In genomic region chr14:99156814-99157213, GRCh38 we compare ENCODE assay signal across 23 cellular contexts.
"Had no signal": no experiment of that assay in that cellular context is flagged by ENCODE, and none has a peak within 500 bp of the region (broad histone marks: within the 10 kb centered on the region; RNA-seq: fewer than 3 reads in every experiment).

No MANE protein-coding gene starts in this region.

- H3K36me3 ChIP-seq: MG63 had no signal

- H3K4me3 ChIP-seq: MG63 had no signal

- H3K9me3 ChIP-seq: MG63, SK-N-SH had no signal

- FAIRE-seq: HepG2 had no signal

- H3K4me2 ChIP-seq: SK-N-SH had no signal

- ATAC-seq: HepG2, Panc1, PC-3 had no signal

- DNase-seq: IMR-90, Karpas-422, KG1, MG63, NCI-H1092 treated with DMSO at 0.1 percent for 48 hours, NCI-H187, NCI-H2029, NCI-H2081 treated with DMSO at 0.1 percent for 48 hours, NCI-H2171, NCI-H226, NCI-H446, NCI-H510A, NCI-H524 treated with DMSO at 0.1 percent for 48 hours, NCI-H69, NCI-H774, PC-3, SHP77, SK-N-SH, SW 1271, T-cell had no signal

- H3K27ac ChIP-seq: RWPE1 had no signal
